ENCODE assay signal across 22 cellular contexts in the genomic region with DNA sequence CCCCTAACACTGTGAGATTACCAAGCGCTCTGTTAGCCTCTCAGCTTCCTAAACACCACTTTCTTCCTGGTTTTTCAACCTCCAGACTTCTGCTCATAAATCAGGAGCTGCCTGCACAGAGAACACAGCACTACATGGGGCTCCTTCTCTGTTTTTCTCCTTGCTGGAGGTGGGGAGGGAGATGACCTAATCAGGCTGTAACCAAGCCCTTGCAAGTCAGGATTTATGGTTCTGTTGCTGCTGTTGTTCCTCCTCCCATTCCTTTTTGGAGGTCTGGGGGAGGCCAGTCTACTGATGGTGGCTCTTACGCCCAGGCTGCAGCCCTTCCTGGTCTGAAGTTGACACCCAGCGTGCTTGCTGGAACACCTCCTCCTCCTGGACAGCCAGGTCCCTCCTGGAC.
"Had no signal": no experiment of that assay in that cellular context is flagged by ENCODE, and none has a peak within 500 bp of the region (broad histone marks: within the 10 kb centered on the region; RNA-seq: fewer than 3 reads in every experiment).

No MANE protein-coding gene starts in this region.

- H3K36me3 Mint-ChIP-seq: naive B cell; natural killer cell treated with Interleukin-12 subunit alpha and Interleukin-12 subunit beta and Interleukin-15 and Interleukin-18, amount 100 ng/mL, for 72 hours; stimulated activated effector memory CD8-positive, alpha-beta T cell treated with anti-CD3 and anti-CD28 coated beads, Interleukin-12 subunit alpha, Interleukin-12 subunit beta, amount 100 ng/mL, for 72 hours; stimulated activated naive B cell treated with anti-CD40 and anti-IgM and Interleukin-4, amounts not matched to agents 10 μg/mL and 1 μg/mL and 100 μg/mL, for 72 hours had no signal

- H3K4me3 Mint-ChIP-seq: naive B cell; naive thymus-derived CD8-positive, alpha-beta T cell; natural killer cell treated with Interleukin-12 subunit alpha and Interleukin-12 subunit beta and Interleukin-15 and Interleukin-18, amount 100 ng/mL, for 72 hours; neural crest cell; stimulated activated effector memory CD8-positive, alpha-beta T cell treated with anti-CD3 and anti-CD28 coated beads, Interleukin-12 subunit alpha, Interleukin-12 subunit beta, amount 100 ng/mL, for 72 hours; stimulated activated naive B cell treated with anti-CD40 and anti-IgM and Interleukin-4, amounts not matched to agents 10 μg/mL and 1 μg/mL and 100 μg/mL, for 72 hours; stimulated activated naive CD8-positive, alpha-beta T cell treated with anti-CD3 and anti-CD28 coated beads, Interleukin-15, Interleukin-2, amounts not matched to agents 100 ng/mL and 50 ng/mL, for 24 hours had no signal

- H3K27ac Mint-ChIP-seq: naive thymus-derived CD8-positive, alpha-beta T cell; natural killer cell treated with Interleukin-12 subunit alpha and Interleukin-12 subunit beta and Interleukin-15 and Interleukin-18, amount 100 ng/mL, for 72 hours; stimulated activated effector memory CD8-positive, alpha-beta T cell treated with anti-CD3 and anti-CD28 coated beads, Interleukin-12 subunit alpha, Interleukin-12 subunit beta, amount 100 ng/mL, for 72 hours; stimulated activated naive B cell treated with anti-CD40 and anti-IgM and Interleukin-4, amounts not matched to agents 10 μg/mL and 1 μg/mL and 100 μg/mL, for 72 hours; stimulated activated naive CD8-positive, alpha-beta T cell treated with anti-CD3 and anti-CD28 coated beads, Interleukin-15, Interleukin-2, amounts not matched to agents 100 ng/mL and 50 ng/mL, for 24 hours had no signal

- ATAC-seq: naive thymus-derived CD8-positive, alpha-beta T cell; natural killer cell treated with Interleukin-12 subunit alpha and Interleukin-12 subunit beta and Interleukin-15 and Interleukin-18, amount 100 ng/mL, for 72 hours; pancreas; right lobe of liver; stimulated activated effector memory CD8-positive, alpha-beta T cell treated with anti-CD3 and anti-CD28 coated beads, Interleukin-12 subunit alpha, Interleukin-12 subunit beta, amount 100 ng/mL, for 72 hours; stimulated activated naive B cell treated with anti-CD40 and anti-IgM and Interleukin-4, amounts not matched to agents 10 μg/mL and 1 μg/mL and 100 μg/mL, for 72 hours had no signal

- DNase-seq: naive B cell; naive thymus-derived CD8-positive, alpha-beta T cell; nucleus accumbens; pancreas; retina; right lobe of liver; sigmoid colon; small intestine; stimulated activated CD4-positive, alpha-beta T cell treated with anti-CD3 and anti-CD28 coated beads, Interleukin-15, amount 100 ng/mL, for 24 hours; stimulated activated CD4-positive, alpha-beta T cell treated with anti-CD3 and anti-CD28 coated beads, Interleukin-2, amount 100 ng/mL, for 24 hours; stimulated activated CD4-positive, alpha-beta T cell treated with anti-CD3 and anti-CD28 coated beads, Interleukin-2, amount 100 ng/mL, for 48 hours; stimulated activated CD4-positive, alpha-beta T cell treated with anti-CD3 and anti-CD28 coated beads, Interleukin-4, amount 100 ng/mL, for 24 hours; stimulated activated naive B cell treated with anti-CD40 and anti-IgM and Interleukin-4, amounts not matched to agents 10 μg/mL and 1 μg/mL and 100 μg/mL, for 72 hours; stimulated activated naive CD4-positive, alpha-beta T cell treated with Interleukin-2 at 50 U/mL for 16 hours; stomach; thyroid gland; trophoblast cell; upper lobe of left lung had no signal

- H3K4me1 Mint-ChIP-seq: naive B cell; naive thymus-derived CD8-positive, alpha-beta T cell; neural crest cell; stimulated activated effector memory CD8-positive, alpha-beta T cell treated with anti-CD3 and anti-CD28 coated beads, Interleukin-12 subunit alpha, Interleukin-12 subunit beta, amount 100 ng/mL, for 72 hours; stimulated activated naive B cell treated with anti-CD40 and anti-IgM and Interleukin-4, amounts not matched to agents 10 μg/mL and 1 μg/mL and 100 μg/mL, for 72 hours had no signal

- H3K9me3 Mint-ChIP-seq: naive thymus-derived CD8-positive, alpha-beta T cell; natural killer cell treated with Interleukin-12 subunit alpha and Interleukin-12 subunit beta and Interleukin-15 and Interleukin-18, amount 100 ng/mL, for 72 hours; stimulated activated effector memory CD8-positive, alpha-beta T cell treated with anti-CD3 and anti-CD28 coated beads, Interleukin-12 subunit alpha, Interleukin-12 subunit beta, amount 100 ng/mL, for 72 hours; stimulated activated naive CD8-positive, alpha-beta T cell treated with anti-CD3 and anti-CD28 coated beads, Interleukin-15, Interleukin-2, amounts not matched to agents 100 ng/mL and 50 ng/mL, for 24 hours had no signal
